ENCODE assay signal across 2 cellular contexts in genomic region chr11:5603326-5603725, GRCh38.
TF ChIP-seq lines count a peak whose summit lies in the region.

No MANE protein-coding gene starts in this region.

TF ChIP-seq in IMR-90, 13 proteins besides CTCF, POLR2A, EP300 and RAD21:
- TF ChIP-seq CHD1 (IDR thresholded peaks at IDR 0.05; ENCODE audit: low read depth, low read length), result no peak
- TF ChIP-seq MAFK (IDR thresholded peaks at IDR 0.05; ENCODE audit: low read depth, low read length), result no peak
- no peak for TF ChIP-seq FOS (IDR thresholded peaks at IDR 0.05; ENCODE audit: low read depth, low read length)
- TF ChIP-seq CEBPB (IDR thresholded peaks at IDR 0.05; ENCODE audit: low read depth, low read length), result no peak
- no peak for TF ChIP-seq RFX5 (IDR thresholded peaks at IDR 0.05; ENCODE audit: low read depth, low read length)
- TF ChIP-seq ELK1 (IDR thresholded peaks at IDR 0.05; ENCODE audit: borderline replicate concordance, low read depth, low read length), result no peak
- no peak for TF ChIP-seq BHLHE40 (IDR thresholded peaks at IDR 0.05; ENCODE audit: low read depth, low read length)
- TF ChIP-seq MXI1 (IDR thresholded peaks at IDR 0.05; ENCODE audit: borderline replicate concordance, low read depth, low read length), result no peak
- no peak for TF ChIP-seq NFE2L2 (IDR thresholded peaks at IDR 0.05; ENCODE audit: low read depth, low read length)
- TF ChIP-seq, protein P1, sequence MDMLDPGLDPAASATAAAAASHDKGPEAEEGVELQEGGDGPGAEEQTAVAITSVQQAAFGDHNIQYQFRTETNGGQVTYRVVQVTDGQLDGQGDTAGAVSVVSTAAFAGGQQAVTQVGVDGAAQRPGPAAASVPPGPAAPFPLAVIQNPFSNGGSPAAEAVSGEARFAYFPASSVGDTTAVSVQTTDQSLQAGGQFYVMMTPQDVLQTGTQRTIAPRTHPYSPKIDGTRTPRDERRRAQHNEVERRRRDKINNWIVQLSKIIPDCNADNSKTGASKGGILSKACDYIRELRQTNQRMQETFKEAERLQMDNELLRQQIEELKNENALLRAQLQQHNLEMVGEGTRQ (IDR thresholded peaks at IDR 0.05; ENCODE audit: low read depth, low read length), result no peak
- no peak for TF ChIP-seq SMC3 (IDR thresholded peaks at IDR 0.05; ENCODE audit: low read depth, low read length)
- TF ChIP-seq RCOR1 (IDR thresholded peaks at IDR 0.05; ENCODE audit: insufficient replicate concordance, low read length), result no peak

TF ChIP-seq in GM23338, 12 proteins besides CTCF, POLR2A, EP300 and RAD21:
- TF ChIP-seq ETS1 (IDR thresholded peaks at IDR 0.05) (no peak), JUNB (IDR thresholded peaks at IDR 0.05; ENCODE audit: unreplicated experiment) (no peak), STAT1 (IDR thresholded peaks at IDR 0.05; ENCODE audit: unreplicated experiment) (no peak), POLR2AphosphoS5 (IDR thresholded peaks at IDR 0.05; ENCODE audit: low read depth) (no peak), ZNF114 (CRISPR knock-in tag; IDR thresholded peaks at IDR 0.05) (no peak), CREB1 (CRISPR knock-in tag; IDR thresholded peaks at IDR 0.05; ENCODE audit: low read depth) (no peak), REST (IDR thresholded peaks at IDR 0.05; ENCODE audit: unreplicated experiment) (no peak), ZNF331 (CRISPR knock-in tag; IDR thresholded peaks at IDR 0.05; ENCODE audit: low read depth) (no peak), EZH2 (IDR thresholded peaks at IDR 0.05; ENCODE audit: low read depth, unreplicated experiment) (no peak)
- TF ChIP-seq, protein P2, sequence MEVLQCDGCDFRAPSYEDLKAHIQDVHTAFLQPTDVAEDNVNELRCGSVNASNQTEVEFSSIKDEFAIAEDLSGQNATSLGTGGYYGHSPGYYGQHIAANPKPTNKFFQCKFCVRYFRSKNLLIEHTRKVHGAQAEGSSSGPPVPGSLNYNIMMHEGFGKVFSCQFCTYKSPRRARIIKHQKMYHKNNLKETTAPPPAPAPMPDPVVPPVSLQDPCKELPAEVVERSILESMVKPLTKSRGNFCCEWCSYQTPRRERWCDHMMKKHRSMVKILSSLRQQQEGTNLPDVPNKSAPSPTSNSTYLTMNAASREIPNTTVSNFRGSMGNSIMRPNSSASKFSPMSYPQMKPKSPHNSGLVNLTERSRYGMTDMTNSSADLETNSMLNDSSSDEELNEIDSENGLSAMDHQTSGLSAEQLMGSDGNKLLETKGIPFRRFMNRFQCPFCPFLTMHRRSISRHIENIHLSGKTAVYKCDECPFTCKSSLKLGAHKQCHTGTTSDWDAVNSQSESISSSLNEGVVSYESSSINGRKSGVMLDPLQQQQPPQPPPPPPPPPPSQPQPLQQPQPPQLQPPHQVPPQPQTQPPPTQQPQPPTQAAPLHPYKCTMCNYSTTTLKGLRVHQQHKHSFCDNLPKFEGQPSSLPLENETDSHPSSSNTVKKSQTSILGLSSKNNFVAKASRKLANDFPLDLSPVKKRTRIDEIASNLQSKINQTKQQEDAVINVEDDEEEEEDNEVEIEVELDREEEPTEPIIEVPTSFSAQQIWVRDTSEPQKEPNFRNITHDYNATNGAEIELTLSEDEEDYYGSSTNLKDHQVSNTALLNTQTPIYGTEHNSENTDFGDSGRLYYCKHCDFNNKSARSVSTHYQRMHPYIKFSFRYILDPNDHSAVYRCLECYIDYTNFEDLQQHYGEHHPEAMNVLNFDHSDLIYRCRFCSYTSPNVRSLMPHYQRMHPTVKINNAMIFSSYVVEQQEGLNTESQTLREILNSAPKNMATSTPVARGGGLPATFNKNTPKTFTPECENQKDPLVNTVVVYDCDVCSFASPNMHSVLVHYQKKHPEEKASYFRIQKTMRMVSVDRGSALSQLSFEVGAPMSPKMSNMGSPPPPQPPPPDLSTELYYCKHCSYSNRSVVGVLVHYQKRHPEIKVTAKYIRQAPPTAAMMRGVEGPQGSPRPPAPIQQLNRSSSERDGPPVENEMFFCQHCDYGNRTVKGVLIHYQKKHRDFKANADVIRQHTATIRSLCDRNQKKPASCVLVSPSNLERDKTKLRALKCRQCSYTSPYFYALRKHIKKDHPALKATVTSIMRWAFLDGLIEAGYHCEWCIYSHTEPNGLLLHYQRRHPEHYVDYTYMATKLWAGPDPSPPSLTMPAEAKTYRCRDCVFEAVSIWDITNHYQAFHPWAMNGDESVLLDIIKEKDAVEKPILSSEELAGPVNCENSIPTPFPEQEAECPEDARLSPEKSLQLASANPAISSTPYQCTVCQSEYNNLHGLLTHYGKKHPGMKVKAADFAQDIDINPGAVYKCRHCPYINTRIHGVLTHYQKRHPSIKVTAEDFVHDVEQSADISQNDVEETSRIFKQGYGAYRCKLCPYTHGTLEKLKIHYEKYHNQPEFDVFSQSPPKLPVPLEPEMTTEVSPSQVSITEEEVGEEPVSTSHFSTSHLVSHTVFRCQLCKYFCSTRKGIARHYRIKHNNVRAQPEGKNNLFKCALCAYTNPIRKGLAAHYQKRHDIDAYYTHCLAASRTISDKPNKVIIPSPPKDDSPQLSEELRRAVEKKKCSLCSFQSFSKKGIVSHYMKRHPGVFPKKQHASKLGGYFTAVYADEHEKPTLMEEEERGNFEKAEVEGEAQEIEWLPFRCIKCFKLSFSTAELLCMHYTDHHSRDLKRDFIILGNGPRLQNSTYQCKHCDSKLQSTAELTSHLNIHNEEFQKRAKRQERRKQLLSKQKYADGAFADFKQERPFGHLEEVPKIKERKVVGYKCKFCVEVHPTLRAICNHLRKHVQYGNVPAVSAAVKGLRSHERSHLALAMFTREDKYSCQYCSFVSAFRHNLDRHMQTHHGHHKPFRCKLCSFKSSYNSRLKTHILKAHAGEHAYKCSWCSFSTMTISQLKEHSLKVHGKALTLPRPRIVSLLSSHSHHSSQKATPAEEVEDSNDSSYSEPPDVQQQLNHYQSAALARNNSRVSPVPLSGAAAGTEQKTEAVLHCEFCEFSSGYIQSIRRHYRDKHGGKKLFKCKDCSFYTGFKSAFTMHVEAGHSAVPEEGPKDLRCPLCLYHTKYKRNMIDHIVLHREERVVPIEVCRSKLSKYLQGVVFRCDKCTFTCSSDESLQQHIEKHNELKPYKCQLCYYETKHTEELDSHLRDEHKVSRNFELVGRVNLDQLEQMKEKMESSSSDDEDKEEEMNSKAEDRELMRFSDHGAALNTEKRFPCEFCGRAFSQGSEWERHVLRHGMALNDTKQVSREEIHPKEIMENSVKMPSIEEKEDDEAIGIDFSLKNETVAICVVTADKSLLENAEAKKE (CRISPR knock-in tag; IDR thresholded peaks at IDR 0.05), result no peak
